ENCODE assay signal across 8 cellular contexts in genomic region chr16:88768041-88768876, GRCh38. TPM values are rescaled to one million over a fixed set of nuclear protein-coding genes. Genes with fewer than 3 reads are reported as not detected.
DNase-seq lines count a peak whose midpoint lies in the region; ATAC-seq and TF ChIP-seq lines count a peak whose summit lies in the region.

No MANE protein-coding gene starts in this region.

- no peaks in the 10 kb centered on the region for H3K79me1 ChIP-seq in H9 (ENCODE audit: insufficient read depth, low read depth, low read length, poor library complexity, severe bottlenecking)

- H2BK12ac ChIP-seq in H9 (ENCODE audit: insufficient read length, low read depth, low read length): no peak overlapping the region

- no peak overlapping the region for H2BK15ac ChIP-seq in H9 (ENCODE audit: low read depth, low read length)

- no peak overlapping the region for H4K91ac ChIP-seq in H9 (ENCODE audit: insufficient read length, low read depth, low read length)

- no peaks in the 10 kb centered on the region for H4K20me1 ChIP-seq in H9 (ENCODE audit: control insufficient read depth, insufficient read depth, insufficient read length)

- no peaks in the 10 kb centered on the region for H3K27me3 ChIP-seq in H9 (ENCODE audit: insufficient read depth, low read length)
- no peaks in the 10 kb centered on the region for H3K27me3 ChIP-seq in right cardiac atrium (ENCODE audit: control insufficient read depth, insufficient read depth)

- H3K18ac ChIP-seq in H9 (ENCODE audit: insufficient read length, low read depth, low read length): no peak overlapping the region

- H3K4me3 Mint-ChIP-seq in H9: no peak overlapping the region
- peak overlapping the region in 1 of 2 donors; percentile 65 for H3K4me3 Mint-ChIP-seq in stimulated activated naive B cell treated with anti-CD40 and anti-IgM and Interleukin-4, amounts not matched to agents 10 μg/mL and 1 μg/mL and 100 μg/mL, for 72 hours

- H3K23me2 ChIP-seq in H9 (ENCODE audit: insufficient read length, low read depth, low read length, poor library complexity, severe bottlenecking): no peaks in the 10 kb centered on the region

- H3K23ac ChIP-seq in H9 (ENCODE audit: insufficient read length, low read depth, low read length): no peak overlapping the region

- H2AFZ ChIP-seq in H9 (ENCODE audit: low read length): no peak overlapping the region

- no peak overlapping the region for H3K4ac ChIP-seq in H9 (ENCODE audit: low read depth, low read length)

- H4K5ac ChIP-seq in H9 (ENCODE audit: insufficient read length, low read depth, low read length): no peak overlapping the region

- H3K79me2 ChIP-seq in H9 (ENCODE audit: insufficient read depth, low read length): no peaks in the 10 kb centered on the region; the same call in 1 of the 2 replicates

- H2AK5ac ChIP-seq in H9 (ENCODE audit: insufficient read length, low read length): no peak overlapping the region

- H3K4me3 ChIP-seq in right cardiac atrium (ENCODE audit: low read length): no peak overlapping the region

- no peak overlapping the region for H3K27ac ChIP-seq in H9 (ENCODE audit: insufficient read length, low read depth, low read length)
- peak overlapping the region; percentile 69; the same call in 1 of the 2 replicates for H3K27ac ChIP-seq in VCaP
- no peak overlapping the region for H3K27ac ChIP-seq in right cardiac atrium (ENCODE audit: low read length)

- H3K14ac ChIP-seq in H9 (ENCODE audit: insufficient read depth, low read length): peak overlapping the region; percentile 26; the same call in 1 of the 2 replicates

- no peak overlapping the region for H3K9ac ChIP-seq in H9 (ENCODE audit: extremely low read depth, insufficient read length, low read length)

- peaks cover 32 to 60% of the 10 kb centered on the region in 2 experiments for H3K4me1 Mint-ChIP-seq in H9
- peaks cover 44 to 51% of the 10 kb centered on the region in 2 donors for H3K4me1 Mint-ChIP-seq in stimulated activated naive B cell treated with anti-CD40 and anti-IgM and Interleukin-4, amounts not matched to agents 10 μg/mL and 1 μg/mL and 100 μg/mL, for 72 hours

- no peak overlapping the region for H3K56ac ChIP-seq in H9 (ENCODE audit: insufficient read length, low read depth, low read length)

- no peaks in the 10 kb centered on the region for H3K27me3 Mint-ChIP-seq in H9 (ENCODE audit: low read depth)
- no peaks in the 10 kb centered on the region for H3K27me3 Mint-ChIP-seq in stimulated activated naive B cell treated with anti-CD40 and anti-IgM and Interleukin-4, amounts not matched to agents 10 μg/mL and 1 μg/mL and 100 μg/mL, for 72 hours

- no peaks in the 10 kb centered on the region for H3K36me3 Mint-ChIP-seq in H9 (ENCODE audit: insufficient read depth in 1 of 3, low read depth in 3 of 3)
- H3K36me3 Mint-ChIP-seq in stimulated activated naive B cell treated with anti-CD40 and anti-IgM and Interleukin-4, amounts not matched to agents 10 μg/mL and 1 μg/mL and 100 μg/mL, for 72 hours: peaks cover 5 to 16% of the 10 kb centered on the region in 2 donors

- intact Hi-C loops in right cardiac atrium (cut with DNase I): no loop called here

- no peak overlapping the region for H3T11ph ChIP-seq in H9 (ENCODE audit: low read length)

- no peak overlapping the region for H3K4me2 ChIP-seq in H9 (ENCODE audit: insufficient read depth, insufficient read length, low read length)

- no peak for TF ChIP-seq CTCF in H9 (conservative IDR thresholded peaks at IDR 0.05)
- no peak for TF ChIP-seq CTCF in VCaP (conservative IDR thresholded peaks at IDR 0.05)

- no peak overlapping the region for H2BK120ac ChIP-seq in H9 (ENCODE audit: low read depth, low read length, poor library complexity, severe bottlenecking)

- no CpG with 5 or more reads among the region's 30 CpGs for WGBS in H9 (ENCODE audit: extremely low coverage, insufficient read length, low lambda C conversion rate)
- WGBS in right cardiac atrium: 31% methylated on average over 30 of the region's 30 CpGs

- H2BK20ac ChIP-seq in H9 (ENCODE audit: low read depth, low read length, poor library complexity, severe bottlenecking): no peak overlapping the region

- H3K9me3 ChIP-seq in H9 (ENCODE audit: control insufficient read depth, low read depth, low read length) (no peaks in the 10 kb centered on the region), right cardiac atrium (ENCODE audit: control insufficient read depth, low read length) (no peaks in the 10 kb centered on the region)

- no peak overlapping the region for H2BK5ac ChIP-seq in H9 (ENCODE audit: insufficient read length, low read length)

- H3K4me1 ChIP-seq in H9 (ENCODE audit: insufficient read depth, low read length) (peaks cover 5% of the 10 kb centered on the region; the same call in 1 of the 2 replicates), right cardiac atrium (ENCODE audit: control insufficient read depth, insufficient read depth, low read length) (peaks cover 21% of the 10 kb centered on the region)

- H3K27ac Mint-ChIP-seq in H9: no peak overlapping the region; a peak in 1 of 7 replicates
- H3K27ac Mint-ChIP-seq in stimulated activated naive B cell treated with anti-CD40 and anti-IgM and Interleukin-4, amounts not matched to agents 10 μg/mL and 1 μg/mL and 100 μg/mL, for 72 hours: peak overlapping the region; percentile 79

- H3K9me3 Mint-ChIP-seq in H9: no peaks in the 10 kb centered on the region
- H3K9me3 Mint-ChIP-seq in stimulated activated naive B cell treated with anti-CD40 and anti-IgM and Interleukin-4, amounts not matched to agents 10 μg/mL and 1 μg/mL and 100 μg/mL, for 72 hours: no peaks in the 10 kb centered on the region

- ATAC-seq in right cardiac atrium (peak; percentile 51 to 58), HG03097 (IDR thresholded peaks at IDR 0.05; ENCODE audit: low FRiP score, unreplicated experiment) (no peak)
- no peak for ATAC-seq in stimulated activated naive B cell treated with anti-CD40 and anti-IgM and Interleukin-4, amounts not matched to agents 10 μg/mL and 1 μg/mL and 100 μg/mL, for 72 hours (replicated peaks)

- DNase-seq in H9 (no peak), right cardiac atrium (peak; percentile 75 to 92 (median 90)), activated T-cell treated with anti-CD3 and anti-CD28 coated beads for 4 hours (no peak), AML-193 (lab: John Stamatoyannopoulos, UW) (no peak)
- DNase-seq in stimulated activated naive B cell treated with anti-CD40 and anti-IgM and Interleukin-4, amounts not matched to agents 10 μg/mL and 1 μg/mL and 100 μg/mL, for 72 hours: no peak
- no peak for DNase-seq in activated CD4-positive, alpha-beta T cell treated with anti-CD3 and anti-CD28 coated beads, Interleukin-2, amount 50 U/mL, for 1 hour

- no peak overlapping the region for H4K8ac ChIP-seq in H9 (replicated peaks; ENCODE audit: insufficient read length, low read depth, low read length)

RNA-seq across cellular contexts. Expression of gene PIEZO1, which starts 16.8 kb away (rescaled TPM):
- total RNA-seq in H9 (2021): 67.8 and 71.1 TPM in 2 replicates
- total RNA-seq in right cardiac atrium: 10 to 100 TPM; 21.7 to 45.6 (median 29.8) TPM
- polyA plus RNA-seq in right cardiac atrium: 37.3 TPM

RNA-seq across cellular contexts. Expression of gene CDT1, which starts 35.3 kb away (rescaled TPM):
- total RNA-seq in H9 (2021): 74.1 and 79.7 TPM in 2 replicates
- 1 to 10 TPM in 2 of 4 donors, under 1 TPM in 2; 0.57 to 3.1 (median 1.1) TPM for total RNA-seq in right cardiac atrium
- polyA plus RNA-seq in right cardiac atrium: 0.27 TPM

RNA-seq across cellular contexts. Expression of gene APRT, which starts 43.5 kb away (rescaled TPM):
- total RNA-seq in H9 (2021) (246 and 254 TPM in 2 replicates), right cardiac atrium (10 to 100 TPM; 40.8 to 65.8 (median 50.7) TPM)
- polyA plus RNA-seq in right cardiac atrium: 82.0 TPM

Comparison
In these comparisons a context has a peak if more than half of its experiments do, and no peak if none do; other contexts are left out.
1. DNase-seq: peak in right cardiac atrium (3 of 3); none in H9 (single experiment), stimulated activated naive B cell treated with anti-CD40 and anti-IgM and Interleukin-4, amounts not matched to agents 10 μg/mL and 1 μg/mL and 100 μg/mL, for 72 hours (single experiment), activated CD4-positive, alpha-beta T cell treated with anti-CD3 and anti-CD28 coated beads, Interleukin-2, amount 50 U/mL, for 1 hour (single experiment), activated T-cell treated with anti-CD3 and anti-CD28 coated beads for 4 hours (single experiment) and AML-193 (0 of 2).
2. ATAC-seq: peak in right cardiac atrium (2 of 2); none in stimulated activated naive B cell treated with anti-CD40 and anti-IgM and Interleukin-4, amounts not matched to agents 10 μg/mL and 1 μg/mL and 100 μg/mL, for 72 hours (0 of 2) and HG03097 (single experiment).
3. RNA of gene CDT1, which starts 35.3 kb away (total RNA-seq): 74.1 to 79.7 TPM in H9; 0.57 to 3.1 TPM in right cardiac atrium; every median in the first group is over 10 times any median in the second.